2 cellular contexts compared by ENCODE assay signal in the genomic region with DNA sequence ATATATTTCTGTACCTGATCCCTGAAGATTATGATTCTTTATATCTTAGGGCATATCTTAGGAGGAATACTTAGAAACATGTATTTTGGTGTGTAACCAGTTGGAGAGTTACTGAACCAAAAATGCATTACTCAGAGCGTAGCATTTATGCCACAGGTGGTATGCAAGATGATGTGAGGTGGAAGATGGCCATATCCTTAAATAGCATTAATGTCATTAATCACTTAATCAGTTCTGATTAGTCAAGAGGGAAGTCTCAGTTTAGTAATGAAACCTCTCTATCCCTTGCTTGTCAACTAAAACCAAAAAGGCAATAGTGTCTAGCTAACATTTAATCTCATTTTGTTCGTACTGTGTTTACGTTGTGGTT.
TF ChIP-seq lines count a peak whose summit lies in the region.

No MANE protein-coding gene starts in this region.

TF ChIP-seq in A549, 52 proteins besides CTCF, POLR2A, EP300 and RAD21 (continued from another document):
- TF ChIP-seq, protein P1, sequence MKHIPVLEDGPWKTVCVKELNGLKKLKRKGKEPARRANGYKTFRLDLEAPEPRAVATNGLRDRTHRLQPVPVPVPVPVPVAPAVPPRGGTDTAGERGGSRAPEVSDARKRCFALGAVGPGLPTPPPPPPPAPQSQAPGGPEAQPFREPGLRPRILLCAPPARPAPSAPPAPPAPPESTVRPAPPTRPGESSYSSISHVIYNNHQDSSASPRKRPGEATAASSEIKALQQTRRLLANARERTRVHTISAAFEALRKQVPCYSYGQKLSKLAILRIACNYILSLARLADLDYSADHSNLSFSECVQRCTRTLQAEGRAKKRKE (CRISPR knock-in tag; IDR thresholded peaks at IDR 0.05; ENCODE audit: low read depth), result no peak
- TF ChIP-seq RCOR1 (IDR thresholded peaks at IDR 0.05; ENCODE audit: low read depth, low read length) (no peak), JUN (IDR thresholded peaks at IDR 0.05) (no peak), HEYL (CRISPR knock-in tag; IDR thresholded peaks at IDR 0.05) (no peak), ZNF302 (CRISPR knock-in tag; IDR thresholded peaks at IDR 0.05) (no peak), RFX5 (IDR thresholded peaks at IDR 0.05) (no peak), JUNB (IDR thresholded peaks at IDR 0.05) (no peak), ZC3H11A (IDR thresholded peaks at IDR 0.05) (no peak), CHD2 (IDR thresholded peaks at IDR 0.05; ENCODE audit: low read length, partially characterized antibody) (no peak)
- TF ChIP-seq, protein P2, sequence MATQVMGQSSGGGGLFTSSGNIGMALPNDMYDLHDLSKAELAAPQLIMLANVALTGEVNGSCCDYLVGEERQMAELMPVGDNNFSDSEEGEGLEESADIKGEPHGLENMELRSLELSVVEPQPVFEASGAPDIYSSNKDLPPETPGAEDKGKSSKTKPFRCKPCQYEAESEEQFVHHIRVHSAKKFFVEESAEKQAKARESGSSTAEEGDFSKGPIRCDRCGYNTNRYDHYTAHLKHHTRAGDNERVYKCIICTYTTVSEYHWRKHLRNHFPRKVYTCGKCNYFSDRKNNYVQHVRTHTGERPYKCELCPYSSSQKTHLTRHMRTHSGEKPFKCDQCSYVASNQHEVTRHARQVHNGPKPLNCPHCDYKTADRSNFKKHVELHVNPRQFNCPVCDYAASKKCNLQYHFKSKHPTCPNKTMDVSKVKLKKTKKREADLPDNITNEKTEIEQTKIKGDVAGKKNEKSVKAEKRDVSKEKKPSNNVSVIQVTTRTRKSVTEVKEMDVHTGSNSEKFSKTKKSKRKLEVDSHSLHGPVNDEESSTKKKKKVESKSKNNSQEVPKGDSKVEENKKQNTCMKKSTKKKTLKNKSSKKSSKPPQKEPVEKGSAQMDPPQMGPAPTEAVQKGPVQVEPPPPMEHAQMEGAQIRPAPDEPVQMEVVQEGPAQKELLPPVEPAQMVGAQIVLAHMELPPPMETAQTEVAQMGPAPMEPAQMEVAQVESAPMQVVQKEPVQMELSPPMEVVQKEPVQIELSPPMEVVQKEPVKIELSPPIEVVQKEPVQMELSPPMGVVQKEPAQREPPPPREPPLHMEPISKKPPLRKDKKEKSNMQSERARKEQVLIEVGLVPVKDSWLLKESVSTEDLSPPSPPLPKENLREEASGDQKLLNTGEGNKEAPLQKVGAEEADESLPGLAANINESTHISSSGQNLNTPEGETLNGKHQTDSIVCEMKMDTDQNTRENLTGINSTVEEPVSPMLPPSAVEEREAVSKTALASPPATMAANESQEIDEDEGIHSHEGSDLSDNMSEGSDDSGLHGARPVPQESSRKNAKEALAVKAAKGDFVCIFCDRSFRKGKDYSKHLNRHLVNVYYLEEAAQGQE (IDR thresholded peaks at IDR 0.05), result no peak
- TF ChIP-seq, protein P3, sequence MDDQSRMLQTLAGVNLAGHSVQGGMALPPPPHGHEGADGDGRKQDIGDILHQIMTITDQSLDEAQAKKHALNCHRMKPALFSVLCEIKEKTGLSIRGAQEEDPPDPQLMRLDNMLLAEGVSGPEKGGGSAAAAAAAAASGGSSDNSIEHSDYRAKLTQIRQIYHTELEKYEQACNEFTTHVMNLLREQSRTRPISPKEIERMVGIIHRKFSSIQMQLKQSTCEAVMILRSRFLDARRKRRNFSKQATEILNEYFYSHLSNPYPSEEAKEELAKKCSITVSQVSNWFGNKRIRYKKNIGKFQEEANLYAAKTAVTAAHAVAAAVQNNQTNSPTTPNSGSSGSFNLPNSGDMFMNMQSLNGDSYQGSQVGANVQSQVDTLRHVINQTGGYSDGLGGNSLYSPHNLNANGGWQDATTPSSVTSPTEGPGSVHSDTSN (IDR thresholded peaks at IDR 0.05), result no peak
- TF ChIP-seq, protein P4, sequence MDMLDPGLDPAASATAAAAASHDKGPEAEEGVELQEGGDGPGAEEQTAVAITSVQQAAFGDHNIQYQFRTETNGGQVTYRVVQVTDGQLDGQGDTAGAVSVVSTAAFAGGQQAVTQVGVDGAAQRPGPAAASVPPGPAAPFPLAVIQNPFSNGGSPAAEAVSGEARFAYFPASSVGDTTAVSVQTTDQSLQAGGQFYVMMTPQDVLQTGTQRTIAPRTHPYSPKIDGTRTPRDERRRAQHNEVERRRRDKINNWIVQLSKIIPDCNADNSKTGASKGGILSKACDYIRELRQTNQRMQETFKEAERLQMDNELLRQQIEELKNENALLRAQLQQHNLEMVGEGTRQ (IDR thresholded peaks at IDR 0.05), result no peak

TF ChIP-seq in HCT116, 20 proteins besides CTCF, POLR2A, EP300 and RAD21 (continued from another document):
- TF ChIP-seq, protein P2 (IDR thresholded peaks at IDR 0.05; ENCODE audit: low read depth), result no peak
- no peak for TF ChIP-seq TCF7L2 (IDR thresholded peaks at IDR 0.05; ENCODE audit: borderline replicate concordance, extremely low read depth, insufficient read depth, insufficient read length)
- TF ChIP-seq SRF (IDR thresholded peaks at IDR 0.05; ENCODE audit: low read depth), result no peak
- TF ChIP-seq, protein P5, sequence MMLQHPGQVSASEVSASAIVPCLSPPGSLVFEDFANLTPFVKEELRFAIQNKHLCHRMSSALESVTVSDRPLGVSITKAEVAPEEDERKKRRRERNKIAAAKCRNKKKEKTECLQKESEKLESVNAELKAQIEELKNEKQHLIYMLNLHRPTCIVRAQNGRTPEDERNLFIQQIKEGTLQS (IDR thresholded peaks at IDR 0.05), result no peak
- TF ChIP-seq YY1 (IDR thresholded peaks at IDR 0.05; ENCODE audit: extremely low read depth, insufficient replicate concordance, low read depth, low read length), result no peak
